In the genomic region with DNA sequence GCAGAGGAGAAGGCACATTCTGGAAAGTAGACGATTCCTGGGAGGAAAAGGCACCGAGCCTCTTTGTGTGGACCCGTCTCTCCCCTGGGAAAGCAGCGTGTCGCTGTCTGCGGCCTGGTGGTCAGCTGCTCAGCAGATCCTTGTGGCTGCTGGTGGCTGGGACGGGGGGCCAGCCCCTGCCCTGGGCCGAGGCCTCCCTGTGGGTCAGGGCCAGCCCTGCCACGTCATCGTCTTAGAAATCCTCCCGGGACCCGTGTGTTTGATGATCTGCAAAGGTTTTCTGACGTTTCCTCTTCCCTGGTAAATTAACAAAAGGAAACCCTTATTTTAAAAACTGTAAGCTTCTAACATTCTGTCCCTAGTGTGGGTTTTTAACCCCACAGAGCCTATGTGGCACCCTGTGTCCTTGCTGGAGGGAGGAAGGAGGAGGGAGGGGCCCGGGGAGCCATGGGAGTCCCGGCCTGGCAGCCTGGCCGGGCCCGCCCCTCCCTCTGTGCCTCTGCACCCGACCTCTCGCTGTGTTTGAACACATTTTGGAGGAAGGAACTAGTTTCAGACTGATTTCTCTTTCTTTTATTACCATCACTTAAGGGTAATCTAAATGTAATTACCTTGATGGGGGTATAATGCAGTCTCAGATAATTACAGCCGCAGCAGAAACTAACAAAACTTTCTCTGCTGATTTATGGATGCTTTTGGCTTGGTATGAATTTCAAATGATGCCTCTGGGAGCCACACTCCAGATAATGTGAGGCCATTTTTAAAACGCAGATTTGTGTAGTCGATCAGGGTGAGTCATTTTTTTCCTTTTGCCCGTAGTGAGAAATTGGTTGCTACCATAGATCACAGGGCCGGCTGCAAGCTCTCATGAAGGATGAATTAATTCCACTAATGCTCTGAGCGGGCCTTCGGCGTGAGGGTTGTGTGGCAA, we compare ENCODE assay signal across 1 cellular context.
TF ChIP-seq lines count a peak whose summit lies in the region.

No MANE protein-coding gene starts in this region.

TF ChIP-seq in HEK293, 187 proteins besides CTCF, POLR2A, EP300 and RAD21 (continued from another document and continues in another):
- TF ChIP-seq, protein P1, sequence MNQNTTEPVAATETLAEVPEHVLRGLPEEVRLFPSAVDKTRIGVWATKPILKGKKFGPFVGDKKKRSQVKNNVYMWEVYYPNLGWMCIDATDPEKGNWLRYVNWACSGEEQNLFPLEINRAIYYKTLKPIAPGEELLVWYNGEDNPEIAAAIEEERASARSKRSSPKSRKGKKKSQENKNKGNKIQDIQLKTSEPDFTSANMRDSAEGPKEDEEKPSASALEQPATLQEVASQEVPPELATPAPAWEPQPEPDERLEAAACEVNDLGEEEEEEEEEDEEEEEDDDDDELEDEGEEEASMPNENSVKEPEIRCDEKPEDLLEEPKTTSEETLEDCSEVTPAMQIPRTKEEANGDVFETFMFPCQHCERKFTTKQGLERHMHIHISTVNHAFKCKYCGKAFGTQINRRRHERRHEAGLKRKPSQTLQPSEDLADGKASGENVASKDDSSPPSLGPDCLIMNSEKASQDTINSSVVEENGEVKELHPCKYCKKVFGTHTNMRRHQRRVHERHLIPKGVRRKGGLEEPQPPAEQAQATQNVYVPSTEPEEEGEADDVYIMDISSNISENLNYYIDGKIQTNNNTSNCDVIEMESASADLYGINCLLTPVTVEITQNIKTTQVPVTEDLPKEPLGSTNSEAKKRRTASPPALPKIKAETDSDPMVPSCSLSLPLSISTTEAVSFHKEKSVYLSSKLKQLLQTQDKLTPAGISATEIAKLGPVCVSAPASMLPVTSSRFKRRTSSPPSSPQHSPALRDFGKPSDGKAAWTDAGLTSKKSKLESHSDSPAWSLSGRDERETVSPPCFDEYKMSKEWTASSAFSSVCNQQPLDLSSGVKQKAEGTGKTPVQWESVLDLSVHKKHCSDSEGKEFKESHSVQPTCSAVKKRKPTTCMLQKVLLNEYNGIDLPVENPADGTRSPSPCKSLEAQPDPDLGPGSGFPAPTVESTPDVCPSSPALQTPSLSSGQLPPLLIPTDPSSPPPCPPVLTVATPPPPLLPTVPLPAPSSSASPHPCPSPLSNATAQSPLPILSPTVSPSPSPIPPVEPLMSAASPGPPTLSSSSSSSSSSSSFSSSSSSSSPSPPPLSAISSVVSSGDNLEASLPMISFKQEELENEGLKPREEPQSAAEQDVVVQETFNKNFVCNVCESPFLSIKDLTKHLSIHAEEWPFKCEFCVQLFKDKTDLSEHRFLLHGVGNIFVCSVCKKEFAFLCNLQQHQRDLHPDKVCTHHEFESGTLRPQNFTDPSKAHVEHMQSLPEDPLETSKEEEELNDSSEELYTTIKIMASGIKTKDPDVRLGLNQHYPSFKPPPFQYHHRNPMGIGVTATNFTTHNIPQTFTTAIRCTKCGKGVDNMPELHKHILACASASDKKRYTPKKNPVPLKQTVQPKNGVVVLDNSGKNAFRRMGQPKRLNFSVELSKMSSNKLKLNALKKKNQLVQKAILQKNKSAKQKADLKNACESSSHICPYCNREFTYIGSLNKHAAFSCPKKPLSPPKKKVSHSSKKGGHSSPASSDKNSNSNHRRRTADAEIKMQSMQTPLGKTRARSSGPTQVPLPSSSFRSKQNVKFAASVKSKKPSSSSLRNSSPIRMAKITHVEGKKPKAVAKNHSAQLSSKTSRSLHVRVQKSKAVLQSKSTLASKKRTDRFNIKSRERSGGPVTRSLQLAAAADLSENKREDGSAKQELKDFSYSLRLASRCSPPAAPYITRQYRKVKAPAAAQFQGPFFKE (tag by site-specific recombination; IDR thresholded peaks at IDR 0.05; ENCODE audit: borderline replicate concordance) = no peak
- TF ChIP-seq ZNF280D (tag by site-specific recombination; IDR thresholded peaks at IDR 0.05) (no peak), ZNF404 (tag by site-specific recombination; IDR thresholded peaks at IDR 0.05) (no peak), ZSCAN30 (tag by site-specific recombination; IDR thresholded peaks at IDR 0.05) (peak; percentile 67; the same call in 1 of the 2 replicates), KLF9 (tag by site-specific recombination; IDR thresholded peaks at IDR 0.05; ENCODE audit: low read depth) (peak; percentile 70), ZSCAN4 (tag by site-specific recombination; IDR thresholded peaks at IDR 0.05) (no peak), BCL11B (tag by site-specific recombination; IDR thresholded peaks at IDR 0.05; ENCODE audit: low read depth) (peak; percentile 86), TRIM28 (IDR thresholded peaks at IDR 0.05; ENCODE audit: borderline replicate concordance, low read length) (peak; percentile 79; the same call in 1 of the 2 replicates), ZNF707 (tag by site-specific recombination; IDR thresholded peaks at IDR 0.05) (no peak), ZNF133 (tag by site-specific recombination; IDR thresholded peaks at IDR 0.05) (no peak), ZFP41 (tag by site-specific recombination; IDR thresholded peaks at IDR 0.05; ENCODE audit: borderline replicate concordance) (no peak), ZSCAN23 (tag by site-specific recombination; IDR thresholded peaks at IDR 0.05) (peak; percentile 81; the same call in 1 of the 2 replicates), IKZF3 (tag by site-specific recombination; IDR thresholded peaks at IDR 0.05) (peak; percentile 83), ZNF169 (tag by site-specific recombination; IDR thresholded peaks at IDR 0.05) (no peak), ZSCAN16 (tag by site-specific recombination; IDR thresholded peaks at IDR 0.05) (no peak), ZBTB1 (tag by site-specific recombination; IDR thresholded peaks at IDR 0.05) (peak; percentile 37; the same call in 1 of the 2 replicates), ZNF211 (tag by site-specific recombination; IDR thresholded peaks at IDR 0.05; ENCODE audit: low read depth) (no peak), ZNF529 (tag by site-specific recombination; IDR thresholded peaks at IDR 0.05; ENCODE audit: insufficient replicate concordance) (no peak), ZNF777 (tag by site-specific recombination; IDR thresholded peaks at IDR 0.05; ENCODE audit: borderline replicate concordance) (no peak), SP7 (tag by site-specific recombination; IDR thresholded peaks at IDR 0.05) (peak; percentile 100), ZXDB (tag by site-specific recombination; IDR thresholded peaks at IDR 0.05) (peak; percentile 78), ZNF23 (tag by site-specific recombination; IDR thresholded peaks at IDR 0.05; ENCODE audit: borderline replicate concordance) (no peak), ZNF121 (tag by site-specific recombination; IDR thresholded peaks at IDR 0.05) (no peak), ZNF510 (tag by site-specific recombination; IDR thresholded peaks at IDR 0.05; ENCODE audit: insufficient replicate concordance) (peak; percentile 80), ZNF660 (tag by site-specific recombination; IDR thresholded peaks at IDR 0.05) (no peak), ZNF530 (tag by site-specific recombination; IDR thresholded peaks at IDR 0.05; ENCODE audit: low read depth) (no peak), ZNF791 (tag by site-specific recombination; IDR thresholded peaks at IDR 0.05) (no peak), WT1 (tag by site-specific recombination; IDR thresholded peaks at IDR 0.05) (peak; percentile 96), ZNF324 (tag by site-specific recombination; IDR thresholded peaks at IDR 0.05) (no peak; the same call in 1 of the 2 replicates), HOXA7 (CRISPR knock-in tag; IDR thresholded peaks at IDR 0.05; ENCODE audit: borderline replicate concordance) (no peak)
- TF ChIP-seq, protein P2, sequence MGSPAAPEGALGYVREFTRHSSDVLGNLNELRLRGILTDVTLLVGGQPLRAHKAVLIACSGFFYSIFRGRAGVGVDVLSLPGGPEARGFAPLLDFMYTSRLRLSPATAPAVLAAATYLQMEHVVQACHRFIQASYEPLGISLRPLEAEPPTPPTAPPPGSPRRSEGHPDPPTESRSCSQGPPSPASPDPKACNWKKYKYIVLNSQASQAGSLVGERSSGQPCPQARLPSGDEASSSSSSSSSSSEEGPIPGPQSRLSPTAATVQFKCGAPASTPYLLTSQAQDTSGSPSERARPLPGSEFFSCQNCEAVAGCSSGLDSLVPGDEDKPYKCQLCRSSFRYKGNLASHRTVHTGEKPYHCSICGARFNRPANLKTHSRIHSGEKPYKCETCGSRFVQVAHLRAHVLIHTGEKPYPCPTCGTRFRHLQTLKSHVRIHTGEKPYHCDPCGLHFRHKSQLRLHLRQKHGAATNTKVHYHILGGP (tag by site-specific recombination; IDR thresholded peaks at IDR 0.05) = no peak
- TF ChIP-seq, protein P3, sequence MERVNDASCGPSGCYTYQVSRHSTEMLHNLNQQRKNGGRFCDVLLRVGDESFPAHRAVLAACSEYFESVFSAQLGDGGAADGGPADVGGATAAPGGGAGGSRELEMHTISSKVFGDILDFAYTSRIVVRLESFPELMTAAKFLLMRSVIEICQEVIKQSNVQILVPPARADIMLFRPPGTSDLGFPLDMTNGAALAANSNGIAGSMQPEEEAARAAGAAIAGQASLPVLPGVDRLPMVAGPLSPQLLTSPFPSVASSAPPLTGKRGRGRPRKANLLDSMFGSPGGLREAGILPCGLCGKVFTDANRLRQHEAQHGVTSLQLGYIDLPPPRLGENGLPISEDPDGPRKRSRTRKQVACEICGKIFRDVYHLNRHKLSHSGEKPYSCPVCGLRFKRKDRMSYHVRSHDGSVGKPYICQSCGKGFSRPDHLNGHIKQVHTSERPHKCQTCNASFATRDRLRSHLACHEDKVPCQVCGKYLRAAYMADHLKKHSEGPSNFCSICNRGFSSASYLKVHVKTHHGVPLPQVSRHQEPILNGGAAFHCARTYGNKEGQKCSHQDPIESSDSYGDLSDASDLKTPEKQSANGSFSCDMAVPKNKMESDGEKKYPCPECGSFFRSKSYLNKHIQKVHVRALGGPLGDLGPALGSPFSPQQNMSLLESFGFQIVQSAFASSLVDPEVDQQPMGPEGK (tag by site-specific recombination; IDR thresholded peaks at IDR 0.05) = peak; percentile 48; the same call in 1 of the 2 replicates
- TF ChIP-seq, protein P4, sequence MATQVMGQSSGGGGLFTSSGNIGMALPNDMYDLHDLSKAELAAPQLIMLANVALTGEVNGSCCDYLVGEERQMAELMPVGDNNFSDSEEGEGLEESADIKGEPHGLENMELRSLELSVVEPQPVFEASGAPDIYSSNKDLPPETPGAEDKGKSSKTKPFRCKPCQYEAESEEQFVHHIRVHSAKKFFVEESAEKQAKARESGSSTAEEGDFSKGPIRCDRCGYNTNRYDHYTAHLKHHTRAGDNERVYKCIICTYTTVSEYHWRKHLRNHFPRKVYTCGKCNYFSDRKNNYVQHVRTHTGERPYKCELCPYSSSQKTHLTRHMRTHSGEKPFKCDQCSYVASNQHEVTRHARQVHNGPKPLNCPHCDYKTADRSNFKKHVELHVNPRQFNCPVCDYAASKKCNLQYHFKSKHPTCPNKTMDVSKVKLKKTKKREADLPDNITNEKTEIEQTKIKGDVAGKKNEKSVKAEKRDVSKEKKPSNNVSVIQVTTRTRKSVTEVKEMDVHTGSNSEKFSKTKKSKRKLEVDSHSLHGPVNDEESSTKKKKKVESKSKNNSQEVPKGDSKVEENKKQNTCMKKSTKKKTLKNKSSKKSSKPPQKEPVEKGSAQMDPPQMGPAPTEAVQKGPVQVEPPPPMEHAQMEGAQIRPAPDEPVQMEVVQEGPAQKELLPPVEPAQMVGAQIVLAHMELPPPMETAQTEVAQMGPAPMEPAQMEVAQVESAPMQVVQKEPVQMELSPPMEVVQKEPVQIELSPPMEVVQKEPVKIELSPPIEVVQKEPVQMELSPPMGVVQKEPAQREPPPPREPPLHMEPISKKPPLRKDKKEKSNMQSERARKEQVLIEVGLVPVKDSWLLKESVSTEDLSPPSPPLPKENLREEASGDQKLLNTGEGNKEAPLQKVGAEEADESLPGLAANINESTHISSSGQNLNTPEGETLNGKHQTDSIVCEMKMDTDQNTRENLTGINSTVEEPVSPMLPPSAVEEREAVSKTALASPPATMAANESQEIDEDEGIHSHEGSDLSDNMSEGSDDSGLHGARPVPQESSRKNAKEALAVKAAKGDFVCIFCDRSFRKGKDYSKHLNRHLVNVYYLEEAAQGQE (tag by site-specific recombination; IDR thresholded peaks at IDR 0.05) = no peak
- TF ChIP-seq, protein P5, sequence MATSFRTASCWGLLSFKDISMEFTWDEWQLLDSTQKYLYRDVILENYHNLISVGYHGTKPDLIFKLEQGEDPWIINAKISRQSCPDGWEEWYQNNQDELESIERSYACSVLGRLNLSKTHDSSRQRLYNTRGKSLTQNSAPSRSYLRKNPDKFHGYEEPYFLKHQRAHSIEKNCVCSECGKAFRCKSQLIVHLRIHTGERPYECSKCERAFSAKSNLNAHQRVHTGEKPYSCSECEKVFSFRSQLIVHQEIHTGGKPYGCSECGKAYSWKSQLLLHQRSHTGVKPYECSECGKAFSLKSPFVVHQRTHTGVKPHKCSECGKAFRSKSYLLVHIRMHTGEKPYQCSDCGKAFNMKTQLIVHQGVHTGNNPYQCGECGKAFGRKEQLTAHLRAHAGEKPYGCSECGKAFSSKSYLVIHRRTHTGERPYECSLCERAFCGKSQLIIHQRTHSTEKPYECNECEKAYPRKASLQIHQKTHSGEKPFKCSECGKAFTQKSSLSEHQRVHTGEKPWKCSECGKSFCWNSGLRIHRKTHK (tag by site-specific recombination; IDR thresholded peaks at IDR 0.05) = no peak
